In genomic region chr15:85761635-85762034, GRCh38 we compare ENCODE assay signal across 21 cellular contexts. TPM values are rescaled to one million over a fixed set of nuclear protein-coding genes. Genes with fewer than 3 reads are reported as not detected.
DNase-seq lines count a peak whose midpoint lies in the region; ATAC-seq and TF ChIP-seq lines count a peak whose summit lies in the region.
"Had no signal": no experiment of that assay in that cellular context is flagged by ENCODE, and none has a peak within 500 bp of the region (broad histone marks: within the 10 kb centered on the region; RNA-seq: fewer than 3 reads in every experiment).

No MANE protein-coding gene starts in this region.

- ATAC-seq in WTC11 (no peak), PC-3 (no peak)
- ATAC-seq: activated CD8-positive, alpha-beta T cell treated with anti-CD3 and anti-CD28 coated beads, Interleukin-2, amount 10 ng/mL, durations not matched to agents 7 days and 5 days; heart left ventricle had no signal

- 45 to 54% methylated on average over 4 to 7 of the region's 9 CpGs for WGBS in esophagus squamous epithelium, 2 donors

- no peaks in the 10 kb centered on the region for H3F3A ChIP-seq in PC-3 (ENCODE audit: low read length, unreplicated experiment)

- CTCF ChIA-PET in AG04450 (lab: Charles Lee), result interaction anchor here (0.9 kb wide), 1 partner anchor 12 kb away, joined by 3 read pairs; no protein-coding TSS in a partner anchor
- CTCF ChIA-PET in WTC11 (lab: Charles Lee), result interaction anchor here (0.6 to 1.4 kb wide), 2 partner anchors 10 to 202 kb away, joined by 3 to 4 read pairs; no protein-coding TSS in a partner anchor
- CTCF ChIA-PET in PC-3 (lab: Charles Lee), result no interaction called here

- peak; percentile 43 for DNase-seq in AG04450 (ENCODE audit: low read depth, low spot score)
- no peak for DNase-seq in WTC11 (ENCODE audit: low spot score)
- no peak for DNase-seq in esophagus squamous epithelium (lab: John Stamatoyannopoulos, UW)
- DNase-seq in nephron progenitor cell, result no peak
- no peak for DNase-seq in NCI-H526 (lab: John Stamatoyannopoulos, UW)
- no peak for DNase-seq in PC-3
- DNase-seq in posterior vena cava (ENCODE audit: low spot score), result no peak
- no peak for DNase-seq in hypothalamus (lab: John Stamatoyannopoulos, UW)
- DNase-seq: activated B cell treated with CpG ODN at 0.5 μM for 24 hours; activated CD8-positive, alpha-beta T cell treated with anti-CD3 and anti-CD28 coated beads, Interleukin-2, amount 10 ng/mL, durations not matched to agents 7 days and 5 days; activated T-cell treated with anti-CD3 and anti-CD28 coated beads, Interleukin-2, amount 50 U/mL, for 48 hours; Karpas-422; NCI-H1105 treated with DMSO at 0.1 percent for 48 hours; NCI-H2171; NCI-H69; stimulated activated CD4-positive, alpha-beta T cell treated with anti-CD3 and anti-CD28 coated beads, Interleukin-4, amount 100 ng/mL, for 1 hour; T-helper 2 cell had no signal

- no peak overlapping the region for H2AFZ ChIP-seq in PC-3 (ENCODE audit: low read length)
- H2AFZ ChIP-seq: parathyroid adenoma had no signal

- H3K9me3 Mint-ChIP-seq in WTC11 (no peaks in the 10 kb centered on the region), nephron progenitor cell (no peaks in the 10 kb centered on the region)
- H3K9me3 Mint-ChIP-seq: activated B cell treated with CpG ODN at 0.5 μM for 24 hours; activated naive CD4-positive, alpha-beta T cell treated with anti-CD3 and anti-CD28 coated beads, Interleukin-2, amount 50 U/mL, for 72 hours had no signal

- intact Hi-C loops in esophagus squamous epithelium (cut with DNase I), result no loop called here
- intact Hi-C loops in PC-3 (cut with micrococcal nuclease), result no loop called here
- intact Hi-C loops in posterior vena cava (cut with DNase I), result no loop called here

- peaks cover 0 to 64% (median 26%) of the 10 kb centered on the region in 3 donors for H3K4me1 ChIP-seq in esophagus squamous epithelium
- H3K4me1 ChIP-seq in PC-3 (ENCODE audit: insufficient read depth, low read length), result no peaks in the 10 kb centered on the region
- H3K4me1 ChIP-seq: parathyroid adenoma had no signal

- no peak for TF ChIP-seq POLR2A in esophagus squamous epithelium (IDR thresholded peaks at IDR 0.05)

- H3K4me1 Mint-ChIP-seq in WTC11 (peaks cover 28% of the 10 kb centered on the region), nephron progenitor cell (peaks cover 45% of the 10 kb centered on the region)
- H3K4me1 Mint-ChIP-seq: activated B cell treated with CpG ODN at 0.5 μM for 24 hours had no signal

- H3K9me3 ChIP-seq in AG04450 (ENCODE audit: control insufficient read depth, insufficient read depth, low read length) (no peaks in the 10 kb centered on the region; the same call in 1 of the 2 replicates), esophagus squamous epithelium (no peaks in the 10 kb centered on the region), PC-3 (ENCODE audit: low read length) (no peaks in the 10 kb centered on the region)
- H3K9me3 ChIP-seq: BLaER1 treated with 17β-estradiol and CSF1 and Interleukin-3, amounts not matched to agents 10 nM and 100 nM; heart left ventricle had no signal

- H4K20me1 ChIP-seq in PC-3 (ENCODE audit: low read length), result no peaks in the 10 kb centered on the region

- no TSS peak for BruUV-seq in PC-3 (replicated peaks; lab: Mats Ljungman, UMichigan)

- H3K36me3 Mint-ChIP-seq in WTC11, result peaks cover 13% of the 10 kb centered on the region
- peaks cover 9% of the 10 kb centered on the region for H3K36me3 Mint-ChIP-seq in nephron progenitor cell (ENCODE audit: low read depth)
- H3K36me3 Mint-ChIP-seq: activated naive CD4-positive, alpha-beta T cell treated with anti-CD3 and anti-CD28 coated beads, Interleukin-2, amount 50 U/mL, for 72 hours had no signal

- H3K4me2 ChIP-seq in PC-3 (ENCODE audit: low read length), result no peak overlapping the region
- H3K4me2 ChIP-seq: BLaER1 treated with 17β-estradiol and CSF1 and Interleukin-3, amounts not matched to agents 10 nM and 100 nM had no signal

- TF ChIP-seq CTCF in AG04450 (IDR thresholded peaks at IDR 0.05; ENCODE audit: low read depth, low read length), result no peak
- no peak for TF ChIP-seq CTCF in WTC11 (IDR thresholded peaks at IDR 0.05)
- TF ChIP-seq CTCF in esophagus squamous epithelium (IDR thresholded peaks at IDR 0.05), result no peak
- TF ChIP-seq CTCF in nephron progenitor cell (IDR thresholded peaks at IDR 0.05), result no peak
- TF ChIP-seq CTCF in PC-3 (conservative IDR thresholded peaks at IDR 0.05; ENCODE audit: low read depth, low read length), result no peak

- H3K27me3 Mint-ChIP-seq in WTC11 (ENCODE audit: low read depth) (no peaks in the 10 kb centered on the region), nephron progenitor cell (ENCODE audit: low read depth, poor library complexity) (no peaks in the 10 kb centered on the region)
- H3K27me3 Mint-ChIP-seq: activated B cell treated with CpG ODN at 0.5 μM for 24 hours had no signal

- H3K4me3 Mint-ChIP-seq in WTC11 (no peak overlapping the region), nephron progenitor cell (no peak overlapping the region)
- H3K4me3 Mint-ChIP-seq: activated B cell treated with CpG ODN at 0.5 μM for 24 hours; activated CD8-positive, alpha-beta T cell treated with anti-CD3 and anti-CD28 coated beads, Interleukin-2, amount 10 ng/mL, durations not matched to agents 7 days and 5 days had no signal

- H3K9ac ChIP-seq in PC-3 (ENCODE audit: low read length), result no peak overlapping the region
- H3K9ac ChIP-seq: BLaER1 treated with 17β-estradiol and CSF1 and Interleukin-3, amounts not matched to agents 10 nM and 100 nM; parathyroid adenoma had no signal

- H3K79me2 ChIP-seq in PC-3 (ENCODE audit: low read length), result no peaks in the 10 kb centered on the region
- H3K79me2 ChIP-seq: parathyroid adenoma had no signal

- no peak overlapping the region for H3K4me3 ChIP-seq in AG04450 (ENCODE audit: low read depth, low read length)
- no peak overlapping the region for H3K4me3 ChIP-seq in esophagus squamous epithelium
- no peak overlapping the region for H3K4me3 ChIP-seq in PC-3 (ENCODE audit: low read length)
- H3K4me3 ChIP-seq: BLaER1 treated with 17β-estradiol and CSF1 and Interleukin-3, amounts not matched to agents 10 nM and 100 nM; heart left ventricle had no signal

- POLR2A ChIA-PET in AG04450 (lab: Yijun Ruan, JAX), result no interaction called here
- POLR2A ChIA-PET in WTC11 (lab: Charles Lee), result no interaction called here
- POLR2A ChIA-PET in PC-3 (lab: Charles Lee; ENCODE audit: unreplicated experiment), result no interaction called here

- H3K27ac ChIP-seq in AG04450 (ENCODE audit: low read depth, low read length) (no peak overlapping the region), esophagus squamous epithelium (peak overlapping the region; percentile 3 to 67 (median 60)), PC-3 (ENCODE audit: low read length) (no peak overlapping the region)
- H3K27ac ChIP-seq: BLaER1 treated with 17β-estradiol and CSF1 and Interleukin-3, amounts not matched to agents 10 nM and 100 nM; parathyroid adenoma had no signal

- H3K36me3 ChIP-seq in esophagus squamous epithelium, result peaks cover 0 to 54% (median 0%) of the 10 kb centered on the region in 3 donors
- no peaks in the 10 kb centered on the region for H3K36me3 ChIP-seq in PC-3 (ENCODE audit: low read depth, low read length)

- H3K27me3 ChIP-seq in AG04450 (ENCODE audit: control insufficient read depth, insufficient read depth, low read length), result no peaks in the 10 kb centered on the region
- no peaks in the 10 kb centered on the region for H3K27me3 ChIP-seq in esophagus squamous epithelium
- no peaks in the 10 kb centered on the region for H3K27me3 ChIP-seq in PC-3 (ENCODE audit: low read length)
- H3K27me3 ChIP-seq: BLaER1 treated with 17β-estradiol and CSF1 and Interleukin-3, amounts not matched to agents 10 nM and 100 nM; heart left ventricle had no signal

- peak overlapping the region; percentile 68; the same call in 1 of the 2 replicates for H3K27ac Mint-ChIP-seq in WTC11
- H3K27ac Mint-ChIP-seq in nephron progenitor cell, result peak overlapping the region; percentile 80
- H3K27ac Mint-ChIP-seq: activated B cell treated with CpG ODN at 0.5 μM for 24 hours; activated CD8-positive, alpha-beta T cell treated with anti-CD3 and anti-CD28 coated beads, Interleukin-2, amount 10 ng/mL, durations not matched to agents 7 days and 5 days; activated naive CD4-positive, alpha-beta T cell treated with anti-CD3 and anti-CD28 coated beads, Interleukin-2, amount 50 U/mL, for 72 hours had no signal

- no peaks in the 10 kb centered on the region for H3K9me2 ChIP-seq in PC-3 (replicated peaks; ENCODE audit: low read length)

TF ChIP-seq in WTC11, 78 proteins besides CTCF, POLR2A, EP300 and RAD21 (continues in another document):
- TF ChIP-seq ZNF232 (CRISPR knock-in tag; IDR thresholded peaks at IDR 0.05), result no peak
- no peak for TF ChIP-seq GRHL2 (CRISPR knock-in tag; IDR thresholded peaks at IDR 0.05; ENCODE audit: insufficient replicate concordance, severe bottlenecking)
- no peak for TF ChIP-seq MAX (CRISPR knock-in tag; IDR thresholded peaks at IDR 0.05)
- no peak for TF ChIP-seq HMGXB4 (CRISPR knock-in tag; IDR thresholded peaks at IDR 0.05)
- no peak for TF ChIP-seq NR1H2 (CRISPR knock-in tag; IDR thresholded peaks at IDR 0.05)

RNA-seq across cellular contexts. Expression of gene KLHL25, which starts 33.1 kb away (rescaled TPM):
- 2.9 and 3.5 TPM in 2 replicates for polyA plus RNA-seq in AG04450 (2011; rRNA removed)
- 3.3 and 3.8 TPM in 2 replicates for polyA minus RNA-seq in AG04450 (2011; rRNA and poly(A)+ RNA removed)
- total RNA-seq in WTC11 (2021) (14.1 to 15.8 TPM (median 15.0 TPM) in 3 replicates), esophagus squamous epithelium (10 to 100 TPM in 1 of 4 donors, 1 to 10 TPM in 3; 3.1 to 11.6 (median 8.1) TPM), PC-3 (2014; rRNA removed) (7.2 and 12.5 TPM in 2 replicates), posterior vena cava (10 to 100 TPM; 10.0 to 10.3 TPM)

Comparison
In these comparisons a context has a peak if more than half of its experiments do, and no peak if none do; other contexts are left out.
1. H3K27ac ChIP-seq: peak in esophagus squamous epithelium (4 of 4); none in AG04450 (single experiment) and PC-3 (single experiment).